ENCODE assay signal across 18 cellular contexts in the genomic region with DNA sequence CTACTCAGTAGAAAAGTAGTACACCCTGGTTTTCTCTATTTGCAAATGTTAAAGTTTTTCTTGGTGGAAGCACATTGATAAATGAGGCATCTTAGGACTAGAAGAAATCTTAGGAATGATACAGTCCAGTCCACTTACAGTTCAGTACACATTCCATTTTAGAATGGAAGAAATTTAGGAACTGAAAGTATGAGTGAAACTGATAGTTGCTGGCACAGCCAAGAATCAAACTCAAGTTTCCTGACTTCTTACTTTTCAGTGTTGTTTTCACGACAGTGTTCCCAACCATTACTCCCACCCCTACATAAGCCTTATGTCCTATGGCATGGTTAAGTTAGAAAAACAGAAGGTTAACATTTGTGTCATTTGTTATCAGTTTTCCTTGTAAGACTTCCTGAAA.
"Had no signal": no experiment of that assay in that cellular context is flagged by ENCODE, and none has a peak within 500 bp of the region (broad histone marks: within the 10 kb centered on the region; RNA-seq: fewer than 3 reads in every experiment).

No MANE protein-coding gene starts in this region.

- H3K4me3 ChIP-seq: breast epithelium, dorsolateral prefrontal cortex, heart left ventricle, left lung, tibial artery, uterus had no signal

- H3K36me3 Mint-ChIP-seq: activated naive CD8-positive, alpha-beta T cell treated with anti-CD3 and anti-CD28 coated beads, Interleukin-2, amount 10 ng/mL, durations not matched to agents 7 days and 5 days had no signal

- H3K4me1 Mint-ChIP-seq: activated naive CD8-positive, alpha-beta T cell treated with anti-CD3 and anti-CD28 coated beads, Interleukin-2, amount 10 ng/mL, durations not matched to agents 7 days and 5 days had no signal

- H3K27ac Mint-ChIP-seq: activated CD8-positive, alpha-beta T cell treated with anti-CD3 and anti-CD28 coated beads, Interleukin-2, amount 10 ng/mL, durations not matched to agents 7 days and 5 days; activated naive CD8-positive, alpha-beta T cell treated with anti-CD3 and anti-CD28 coated beads, Interleukin-2, amount 10 ng/mL, durations not matched to agents 7 days and 5 days had no signal

- H3K9me3 Mint-ChIP-seq: activated naive CD8-positive, alpha-beta T cell treated with anti-CD3 and anti-CD28 coated beads, Interleukin-2, amount 10 ng/mL, durations not matched to agents 7 days and 5 days had no signal

- H3K27ac ChIP-seq: breast epithelium, dorsolateral prefrontal cortex, left lung, parathyroid adenoma, tibial artery, uterus, WERI-Rb-1 had no signal

- H3K27me3 Mint-ChIP-seq: activated naive CD8-positive, alpha-beta T cell treated with anti-CD3 and anti-CD28 coated beads, Interleukin-2, amount 10 ng/mL, durations not matched to agents 7 days and 5 days had no signal

- H3K4me3 Mint-ChIP-seq: activated CD8-positive, alpha-beta T cell treated with anti-CD3 and anti-CD28 coated beads, Interleukin-2, amount 10 ng/mL, durations not matched to agents 7 days and 5 days; activated naive CD8-positive, alpha-beta T cell treated with anti-CD3 and anti-CD28 coated beads, Interleukin-2, amount 10 ng/mL, durations not matched to agents 7 days and 5 days had no signal

- ATAC-seq: activated CD8-positive, alpha-beta T cell treated with anti-CD3 and anti-CD28 coated beads, Interleukin-2, amount 10 ng/mL, durations not matched to agents 7 days and 5 days; esophagus mucosa; left lung had no signal

- DNase-seq: activated CD4-positive, alpha-beta T cell treated with anti-CD3 and anti-CD28 coated beads for 48 hours; activated CD8-positive, alpha-beta memory T cell treated with anti-CD3 and anti-CD28 coated beads, Interleukin-2, amount 50 U/mL, for 48 hours; activated CD8-positive, alpha-beta T cell treated with anti-CD3 and anti-CD28 coated beads, Interleukin-2, amount 10 ng/mL, durations not matched to agents 7 days and 5 days; activated naive CD8-positive, alpha-beta T cell treated with anti-CD3 and anti-CD28 coated beads, Interleukin-2, amount 10 ng/mL, durations not matched to agents 7 days and 5 days; aorta; dorsolateral prefrontal cortex; foreskin fibroblast; heart left ventricle; islet precursor cell; left lung; mesenchymal stem cell; retina; tibial artery; uterus; WERI-Rb-1 had no signal
